ENCODE assay signal across 15 cellular contexts in the genomic region with DNA sequence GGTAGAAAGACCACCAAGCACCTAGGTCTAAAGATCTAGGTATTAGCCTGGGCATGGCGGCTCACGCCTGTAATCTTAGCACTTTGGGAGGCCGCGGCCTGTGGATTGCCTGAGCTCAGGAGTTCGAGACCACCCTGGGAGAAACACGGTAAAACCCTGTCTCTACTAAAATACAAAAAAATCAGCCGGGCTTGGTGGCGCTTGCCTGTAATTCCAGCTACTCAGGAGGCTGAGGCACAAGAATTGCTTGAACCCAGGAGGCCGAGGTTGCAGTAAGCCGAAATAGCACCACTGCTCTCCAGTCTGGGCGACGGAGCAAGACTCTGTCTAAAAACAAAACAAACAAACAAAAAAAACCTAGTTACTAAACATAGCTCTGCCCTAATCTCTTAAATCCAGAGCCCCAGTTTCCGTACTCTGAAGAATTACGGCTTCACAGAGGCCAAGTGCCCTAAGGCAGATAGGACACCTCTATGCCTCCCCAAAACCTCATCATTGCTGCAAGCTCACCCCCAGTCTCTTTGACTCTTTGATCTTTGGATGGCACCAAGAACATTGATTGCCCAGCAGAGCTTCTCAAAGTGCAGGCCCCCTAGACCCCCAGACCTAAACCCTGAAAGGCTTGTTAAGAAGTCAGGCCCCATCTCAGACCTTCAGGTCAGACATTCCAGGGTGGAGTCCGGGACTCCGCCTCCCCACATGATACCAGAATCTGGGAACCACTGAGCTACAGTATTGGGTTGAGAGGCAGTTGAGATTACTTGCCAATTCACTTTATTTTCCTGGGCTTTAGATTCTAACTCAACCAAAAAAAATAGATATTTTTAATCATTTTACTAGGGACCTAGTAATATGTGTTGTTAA. TPM values are rescaled to one million over a fixed set of nuclear protein-coding genes. Genes with fewer than 3 reads are reported as not detected.
A peak's percentile ranks its signal among the peaks of the same experiment; 100 is the strongest.
DNase-seq lines count a peak whose midpoint lies in the region; ATAC-seq and TF ChIP-seq lines count a peak whose summit lies in the region.
"Had no signal": no experiment of that assay in that cellular context is flagged by ENCODE, and none has a peak within 500 bp of the region (broad histone marks: within the 10 kb centered on the region; RNA-seq: fewer than 3 reads in every experiment).

No MANE protein-coding gene starts in this region.

- DNase-seq in Peyer's patch: peak in 1 of 3 donors; percentile 22
- no peak for DNase-seq in endothelial cell (ENCODE audit: low spot score)
- DNase-seq in suprapubic skin (ENCODE audit: low spot score in 2 of 2): peak in 1 of 2 donors; percentile 29
- no peak for DNase-seq in stimulated activated naive CD8-positive, alpha-beta T cell treated with anti-CD3 and anti-CD28 coated beads, Interleukin-15, amount 100 ng/mL, for 72 hours
- DNase-seq in DMS153 (lab: John Stamatoyannopoulos, UW): no peak
- DNase-seq: activated naive CD8-positive, alpha-beta T cell treated with anti-CD3 and anti-CD28 coated beads, Interleukin-2, amount 10 ng/mL, durations not matched to agents 7 days and 5 days; CD8-positive, alpha-beta T cell; effector memory CD8-positive, alpha-beta T cell; GF-D8; NCI-H345; stimulated activated CD4-positive, alpha-beta T cell treated with anti-CD3 and anti-CD28 coated beads, Interleukin-2, amount 100 ng/mL, for 48 hours; stimulated activated naive B cell treated with anti-CD40 and anti-IgM and Interleukin-4, amounts not matched to agents 10 μg/mL and 1 μg/mL and 100 μg/mL, for 72 hours had no signal

- TF ChIP-seq POLR2A in Peyer's patch (IDR thresholded peaks at IDR 0.05): no peak
- no peak for TF ChIP-seq POLR2A in suprapubic skin (IDR thresholded peaks at IDR 0.05)

- H3K9me3 ChIP-seq in Peyer's patch: no peaks in the 10 kb centered on the region
- H3K9me3 ChIP-seq in mucosa of rectum (ENCODE audit: control insufficient read depth in 2 of 2, low read length in 2 of 2): no peaks in the 10 kb centered on the region
- no peaks in the 10 kb centered on the region for H3K9me3 ChIP-seq in suprapubic skin

- H3K4me1 ChIP-seq in Peyer's patch (peaks cover 0 to 19% (median 0%) of the 10 kb centered on the region in 4 donors), mucosa of rectum (ENCODE audit: control insufficient read depth in 2 of 2, insufficient read depth in 2 of 2, low read length in 2 of 2) (peaks cover 9 to 19% of the 10 kb centered on the region in 2 donors), suprapubic skin (peaks cover 40% of the 10 kb centered on the region)

- peaks cover 55% of the 10 kb centered on the region for H3K36me3 Mint-ChIP-seq in endothelial cell (ENCODE audit: low read depth, unreplicated experiment)
- H3K36me3 Mint-ChIP-seq: activated naive CD8-positive, alpha-beta T cell treated with anti-CD3 and anti-CD28 coated beads, Interleukin-2, amount 10 ng/mL, durations not matched to agents 7 days and 5 days; CD8-positive, alpha-beta T cell had no signal

- H3K27ac ChIP-seq in Peyer's patch (peak overlapping the region in 3 of 4 donors; percentile 65 to 95 (median 90)), mucosa of rectum (ENCODE audit: low read depth in 2 of 2, low read length in 2 of 2) (peak overlapping the region in 1 of 2 donors; percentile 84), suprapubic skin (no peak overlapping the region)

- peak overlapping the region in 2 of 4 donors; percentile 47 to 79 for H3K4me3 ChIP-seq in Peyer's patch
- H3K4me3 ChIP-seq in mucosa of rectum (ENCODE audit: low read length in 2 of 2): peak overlapping the region; percentile 71 to 79
- peak overlapping the region; percentile 72 for H3K4me3 ChIP-seq in suprapubic skin

- no peaks in the 10 kb centered on the region for H3K36me3 ChIP-seq in Peyer's patch
- H3K36me3 ChIP-seq in mucosa of rectum (ENCODE audit: control insufficient read depth in 2 of 2, insufficient read depth in 2 of 2, low read length in 2 of 2): no peaks in the 10 kb centered on the region
- H3K36me3 ChIP-seq in suprapubic skin: no peaks in the 10 kb centered on the region

- no peaks in the 10 kb centered on the region for H3K9me3 Mint-ChIP-seq in endothelial cell (ENCODE audit: unreplicated experiment)
- H3K9me3 Mint-ChIP-seq in stimulated activated naive CD8-positive, alpha-beta T cell treated with anti-CD3 and anti-CD28 coated beads, Interleukin-15, amount 100 ng/mL, for 72 hours: no peaks in the 10 kb centered on the region
- H3K9me3 Mint-ChIP-seq: activated naive CD8-positive, alpha-beta T cell treated with anti-CD3 and anti-CD28 coated beads, Interleukin-2, amount 10 ng/mL, durations not matched to agents 7 days and 5 days; CD8-positive, alpha-beta T cell; effector memory CD8-positive, alpha-beta T cell; stimulated activated naive B cell treated with anti-CD40 and anti-IgM and Interleukin-4, amounts not matched to agents 10 μg/mL and 1 μg/mL and 100 μg/mL, for 72 hours had no signal

- WGBS in suprapubic skin: 81% methylated on average over 16 of the region's 16 CpGs

- H3K27me3 ChIP-seq in Peyer's patch (no peaks in the 10 kb centered on the region), mucosa of rectum (ENCODE audit: control insufficient read depth in 2 of 2, insufficient read depth in 2 of 2, low read length in 2 of 2) (peaks cover 4 to 36% of the 10 kb centered on the region in 2 donors), suprapubic skin (peaks cover 69% of the 10 kb centered on the region)

- peak overlapping the region; percentile 58 to 74 for H3K9ac ChIP-seq in mucosa of rectum (ENCODE audit: low read depth in 1 of 2, low read length in 2 of 2)

- peak overlapping the region; percentile 84 for H3K27ac Mint-ChIP-seq in endothelial cell (ENCODE audit: unreplicated experiment)
- no peak overlapping the region for H3K27ac Mint-ChIP-seq in stimulated activated naive CD8-positive, alpha-beta T cell treated with anti-CD3 and anti-CD28 coated beads, Interleukin-15, amount 100 ng/mL, for 72 hours
- H3K27ac Mint-ChIP-seq: activated naive CD8-positive, alpha-beta T cell treated with anti-CD3 and anti-CD28 coated beads, Interleukin-2, amount 10 ng/mL, durations not matched to agents 7 days and 5 days; CD8-positive, alpha-beta T cell; effector memory CD8-positive, alpha-beta T cell; stimulated activated naive B cell treated with anti-CD40 and anti-IgM and Interleukin-4, amounts not matched to agents 10 μg/mL and 1 μg/mL and 100 μg/mL, for 72 hours had no signal

- no peak for TF ChIP-seq EP300 in suprapubic skin (IDR thresholded peaks at IDR 0.05)

- peaks cover 21% of the 10 kb centered on the region for H3K27me3 Mint-ChIP-seq in endothelial cell (ENCODE audit: unreplicated experiment)
- H3K27me3 Mint-ChIP-seq in stimulated activated naive CD8-positive, alpha-beta T cell treated with anti-CD3 and anti-CD28 coated beads, Interleukin-15, amount 100 ng/mL, for 72 hours: peaks cover 74% of the 10 kb centered on the region

- no peak for ATAC-seq in GM21529 (IDR thresholded peaks at IDR 0.05; ENCODE audit: unreplicated experiment)
- ATAC-seq in GM19463 (IDR thresholded peaks at IDR 0.05; ENCODE audit: unreplicated experiment): no peak
- ATAC-seq in stimulated activated naive CD8-positive, alpha-beta T cell treated with anti-CD3 and anti-CD28 coated beads, Interleukin-15, amount 100 ng/mL, for 72 hours: no peak
- ATAC-seq: CD8-positive, alpha-beta T cell; effector memory CD8-positive, alpha-beta T cell; stimulated activated naive B cell treated with anti-CD40 and anti-IgM and Interleukin-4, amounts not matched to agents 10 μg/mL and 1 μg/mL and 100 μg/mL, for 72 hours had no signal

- peak overlapping the region; percentile 99 for H3K4me3 Mint-ChIP-seq in endothelial cell (ENCODE audit: unreplicated experiment)
- H3K4me3 Mint-ChIP-seq in stimulated activated naive CD8-positive, alpha-beta T cell treated with anti-CD3 and anti-CD28 coated beads, Interleukin-15, amount 100 ng/mL, for 72 hours: no peak overlapping the region
- H3K4me3 Mint-ChIP-seq: activated naive CD8-positive, alpha-beta T cell treated with anti-CD3 and anti-CD28 coated beads, Interleukin-2, amount 10 ng/mL, durations not matched to agents 7 days and 5 days; CD8-positive, alpha-beta T cell; effector memory CD8-positive, alpha-beta T cell; stimulated activated naive B cell treated with anti-CD40 and anti-IgM and Interleukin-4, amounts not matched to agents 10 μg/mL and 1 μg/mL and 100 μg/mL, for 72 hours had no signal

- H3K4me1 Mint-ChIP-seq in endothelial cell (ENCODE audit: unreplicated experiment): peaks cover 70% of the 10 kb centered on the region
- H3K4me1 Mint-ChIP-seq in stimulated activated naive CD8-positive, alpha-beta T cell treated with anti-CD3 and anti-CD28 coated beads, Interleukin-15, amount 100 ng/mL, for 72 hours: peaks cover 18% of the 10 kb centered on the region

- no peak for TF ChIP-seq CTCF in Peyer's patch (IDR thresholded peaks at IDR 0.05)
- TF ChIP-seq CTCF in endothelial cell (IDR thresholded peaks at IDR 0.05; ENCODE audit: unreplicated experiment): no peak
- no peak for TF ChIP-seq CTCF in suprapubic skin (IDR thresholded peaks at IDR 0.05)

RNA-seq across cellular contexts. Expression of gene COL4A2, which starts 2.8 kb away (rescaled TPM):
- total RNA-seq in Peyer's patch (100 to 1,000 TPM in 2 of 4 donors, 10 to 100 TPM in 2; 56.6 to 139 (median 89.1) TPM), endothelial cell (ENCODE audit: unreplicated experiment) (1,556 TPM), suprapubic skin (10 to 100 TPM; 43.0 to 72.7 (median 53.5) TPM)
- total RNA-seq: activated naive CD8-positive, alpha-beta T cell treated with anti-CD3 and anti-CD28 coated beads, Interleukin-2, amount 10 ng/mL, durations not matched to agents 7 days and 5 days; CD8-positive, alpha-beta T cell had no signal

RNA-seq across cellular contexts. Expression of gene COL4A1, which starts 2.9 kb away (rescaled TPM):
- 10 to 100 TPM; 28.0 to 69.3 (median 36.3) TPM for total RNA-seq in Peyer's patch
- total RNA-seq in endothelial cell (ENCODE audit: unreplicated experiment): 2,720 TPM
- 10 to 100 TPM; 36.7 to 60.8 (median 43.6) TPM for total RNA-seq in suprapubic skin
- total RNA-seq: activated naive CD8-positive, alpha-beta T cell treated with anti-CD3 and anti-CD28 coated beads, Interleukin-2, amount 10 ng/mL, durations not matched to agents 7 days and 5 days; CD8-positive, alpha-beta T cell had no signal

Comparison
In these comparisons a context has a peak if more than half of its experiments do, and no peak if none do; other contexts are left out.
1. RNA of gene COL4A2, which starts 2.8 kb away (total RNA-seq): 1,556 TPM in endothelial cell (single experiment); 56.6 to 139 TPM in Peyer's patch and 43.0 to 72.7 TPM in suprapubic skin; every median in the first group is over 10 times any median in the second.
2. RNA of gene COL4A1, which starts 2.9 kb away (total RNA-seq): 2,720 TPM in endothelial cell (single experiment); 36.7 to 60.8 TPM in suprapubic skin and 28.0 to 69.3 TPM in Peyer's patch; every median in the first group is over 10 times any median in the second.